ENCODE assay signal across 9 cellular contexts in genomic region chr10:18793951-18794350, GRCh38.
DNase-seq lines count a peak whose midpoint lies in the region; ATAC-seq and TF ChIP-seq lines count a peak whose summit lies in the region.
"Had no signal": no experiment of that assay in that cellular context is flagged by ENCODE, and none has a peak within 500 bp of the region (broad histone marks: within the 10 kb centered on the region; RNA-seq: fewer than 3 reads in every experiment).

No MANE protein-coding gene starts in this region.

- DNase-seq in heart left ventricle = no peak
- no peak for DNase-seq in cardiac septum (ENCODE audit: low spot score)
- DNase-seq in PC-9 = no peak
- DNase-seq in fibroblast of villous mesenchyme (ENCODE audit: low read depth) = peak; percentile 12
- DNase-seq in WERI-Rb-1 = no peak
- DNase-seq in occipital lobe (lab: John Stamatoyannopoulos, UW) = no peak
- DNase-seq in uterus = no peak
- no peak for DNase-seq in erythroblast (lab: John Stamatoyannopoulos, UW)
- DNase-seq: CD8-positive, alpha-beta T cell had no signal

- BruUV-seq in PC-9 (replicated peaks; lab: Mats Ljungman, UMichigan) = no TSS peak

- TF ChIP-seq CTCF in heart left ventricle (IDR thresholded peaks at IDR 0.05) (peak in 9 of 12 donors; percentile 7 to 47 (median 20)), PC-9 (conservative IDR thresholded peaks at IDR 0.05) (peak; percentile 36), fibroblast of villous mesenchyme (IDR thresholded peaks at IDR 0.05; ENCODE audit: insufficient read depth, low read depth, low read length) (peak; percentile 29), WERI-Rb-1 (IDR thresholded peaks at IDR 0.05; ENCODE audit: low read depth, low read length) (no peak), uterus (IDR thresholded peaks at IDR 0.05) (peak in 1 of 4 experiments; percentile 11)

- WGBS in heart left ventricle, 4 donors = 40 to 45% (median 43%) methylated on average over 3 of the region's 3 CpGs

- H3F3A ChIP-seq in PC-9 (ENCODE audit: insufficient read depth, low read depth) = no peaks in the 10 kb centered on the region

- intact Hi-C loops in heart left ventricle (cut with DNase I) = no loop called here
- intact Hi-C loops in cardiac septum (cut with DNase I) = no loop called here
- intact Hi-C loops in PC-9 (cut with micrococcal nuclease; ENCODE audit: unreplicated experiment) = no loop called here
- intact Hi-C loops in uterus (cut with DNase I; ENCODE audit: low total_unique reads) = no loop called here

- H3K27me3 ChIP-seq in heart left ventricle (no peaks in the 10 kb centered on the region), PC-9 (ENCODE audit: insufficient read depth, low read depth) (no peaks in the 10 kb centered on the region), WERI-Rb-1 (ENCODE audit: insufficient read depth, low read depth, severe bottlenecking) (no peaks in the 10 kb centered on the region), uterus (no peaks in the 10 kb centered on the region)

- H3K4me3 ChIP-seq in heart left ventricle (no peak overlapping the region), PC-9 (no peak overlapping the region), fibroblast of villous mesenchyme (ENCODE audit: low read depth, low read length) (no peak overlapping the region), WERI-Rb-1 (ENCODE audit: low read depth, low read length) (no peak overlapping the region), uterus (no peak overlapping the region)

- H3K9me3 ChIP-seq in heart left ventricle = peaks cover 0 to 6% (median 0%) of the 10 kb centered on the region in 12 donors
- H3K9me3 ChIP-seq in PC-9 (ENCODE audit: insufficient read depth, low read depth) = no peaks in the 10 kb centered on the region
- no peaks in the 10 kb centered on the region for H3K9me3 ChIP-seq in WERI-Rb-1 (ENCODE audit: severe bottlenecking)
- no peaks in the 10 kb centered on the region for H3K9me3 ChIP-seq in uterus

- H2AFZ ChIP-seq in PC-9 = no peak overlapping the region

- H3K27ac ChIP-seq in heart left ventricle (no peak overlapping the region), PC-9 (no peak overlapping the region), WERI-Rb-1 (no peak overlapping the region), uterus (no peak overlapping the region)

- H4K20me1 ChIP-seq in PC-9 (ENCODE audit: insufficient read depth) = no peaks in the 10 kb centered on the region

- no peak for ATAC-seq in heart left ventricle
- ATAC-seq: CD8-positive, alpha-beta T cell had no signal

- H3K9me2 ChIP-seq in PC-9 (ENCODE audit: insufficient read depth) = no peaks in the 10 kb centered on the region

- no peak overlapping the region for H3K4me2 ChIP-seq in PC-9

- no peaks in the 10 kb centered on the region for H3K4me1 ChIP-seq in heart left ventricle
- H3K4me1 ChIP-seq in PC-9 (replicated peaks; ENCODE audit: insufficient read depth) = no peaks in the 10 kb centered on the region
- H3K4me1 ChIP-seq in uterus = no peaks in the 10 kb centered on the region

- POLR2A ChIA-PET in PC-9 (lab: Charles Lee; ENCODE audit: unreplicated experiment) = no interaction called here

- H3K79me2 ChIP-seq in PC-9 (ENCODE audit: low read depth) = no peaks in the 10 kb centered on the region

- H3K36me3 ChIP-seq in heart left ventricle (no peaks in the 10 kb centered on the region), PC-9 (ENCODE audit: low read depth) (no peaks in the 10 kb centered on the region), WERI-Rb-1 (no peaks in the 10 kb centered on the region), uterus (no peaks in the 10 kb centered on the region)

- CTCF ChIA-PET in PC-9 (lab: Charles Lee) = no interaction called here

- TF ChIP-seq POLR2A in heart left ventricle (IDR thresholded peaks at IDR 0.05) (no peak), uterus (IDR thresholded peaks at IDR 0.05) (no peak), erythroblast (IDR thresholded peaks at IDR 0.05; ENCODE audit: low read length) (no peak)
